Comparison of ENCODE assay signal across 18 cellular contexts in genomic region chr7:36149694-36150452, GRCh38. TPM values are rescaled to one million over a fixed set of nuclear protein-coding genes. Genes with fewer than 3 reads are reported as not detected.
DNase-seq lines count a peak whose midpoint lies in the region; ATAC-seq, FAIRE-seq and TF ChIP-seq lines count a peak whose summit lies in the region.
"Had no signal": no experiment of that assay in that cellular context is flagged by ENCODE, and none has a peak within 500 bp of the region (broad histone marks: within the 10 kb centered on the region; RNA-seq: fewer than 3 reads in every experiment).

No MANE protein-coding gene starts in this region.

- H3K9me2 ChIP-seq in Karpas-422 (replicated peaks; ENCODE audit: insufficient read depth, low read length): no peaks in the 10 kb centered on the region

- H3K4me1 ChIP-seq in left ventricle myocardium inferior: peaks cover 23% of the 10 kb centered on the region
- H3K4me1 ChIP-seq in heart right ventricle: peaks cover 0 to 27% (median 20%) of the 10 kb centered on the region in 9 donors
- H3K4me1 ChIP-seq in adrenal gland (replicated peaks in 1 of 2): peaks cover 9 to 16% of the 10 kb centered on the region in 2 donors
- H3K4me1 ChIP-seq in Karpas-422 (ENCODE audit: low read length): peaks cover 13% of the 10 kb centered on the region

- peaks cover 8% of the 10 kb centered on the region for H3K9me3 ChIP-seq in left ventricle myocardium inferior (replicated peaks)
- peaks cover 0 to 10% (median 0%) of the 10 kb centered on the region in 11 donors for H3K9me3 ChIP-seq in heart right ventricle
- no peaks in the 10 kb centered on the region for H3K9me3 ChIP-seq in adrenal gland (replicated peaks in 1 of 3)
- H3K9me3 ChIP-seq in Karpas-422 (ENCODE audit: low read length): peaks cover 7% of the 10 kb centered on the region
- H3K9me3 ChIP-seq: Caco-2 had no signal

- H3K36me3 ChIP-seq in left ventricle myocardium inferior (no peaks in the 10 kb centered on the region), heart right ventricle (no peaks in the 10 kb centered on the region), adrenal gland (replicated peaks in 1 of 2) (no peaks in the 10 kb centered on the region), Karpas-422 (ENCODE audit: insufficient read depth, low read length) (peaks cover under 1% of the 10 kb centered on the region; the same call in 1 of the 2 replicates)
- H3K36me3 ChIP-seq: BLaER1 had no signal

- TF ChIP-seq CTCF in left ventricle myocardium inferior (IDR thresholded peaks at IDR 0.05; ENCODE audit: borderline replicate concordance) (no peak), heart right ventricle (IDR thresholded peaks at IDR 0.05) (no peak), nephron (IDR thresholded peaks at IDR 0.05; ENCODE audit: unreplicated experiment in 3 of 3) (no peak), adrenal gland (IDR thresholded peaks at IDR 0.05) (no peak)

- no peaks in the 10 kb centered on the region for H3K9me3 Mint-ChIP-seq in nephron
- H3K9me3 Mint-ChIP-seq: CD8-positive, alpha-beta memory T cell had no signal

- peaks cover 19% of the 10 kb centered on the region for H3K4me1 Mint-ChIP-seq in nephron

- FAIRE-seq in urothelium cell line (lab: Jason Lieb, UNC): peak; percentile 96
- FAIRE-seq: GM18507 had no signal

- H3K79me2 ChIP-seq in Karpas-422 (ENCODE audit: low read length): peaks cover 18% of the 10 kb centered on the region

- H3K36me3 Mint-ChIP-seq in nephron (ENCODE audit: low read depth): no peaks in the 10 kb centered on the region

- H3K4me2 ChIP-seq in Karpas-422 (ENCODE audit: low read depth, low read length, poor library complexity, severe bottlenecking): no peak overlapping the region
- H3K4me2 ChIP-seq: BLaER1 had no signal

- no peak for TF ChIP-seq POLR2A in adrenal gland (IDR thresholded peaks at IDR 0.05)

- no peaks in the 10 kb centered on the region for H3K27me3 ChIP-seq in left ventricle myocardium inferior (ENCODE audit: low read depth)
- no peaks in the 10 kb centered on the region for H3K27me3 ChIP-seq in heart right ventricle
- no peaks in the 10 kb centered on the region for H3K27me3 ChIP-seq in adrenal gland
- H3K27me3 ChIP-seq in Karpas-422 (ENCODE audit: low read length): no peaks in the 10 kb centered on the region
- H3K27me3 ChIP-seq: BLaER1 had no signal

- H3K9ac ChIP-seq in Karpas-422 (ENCODE audit: low read length): no peak overlapping the region
- H3K9ac ChIP-seq: BLaER1 had no signal

- intact Hi-C loops in left ventricle myocardium inferior (cut with micrococcal nuclease): loop anchor here (10.0 kb wide), 1 partner anchor 145 kb away; no protein-coding TSS in a partner anchor
- intact Hi-C loops in heart right ventricle (cut with DNase I): loop anchor here in 6 of 10 donors (5.0 to 10.0 kb wide), 6 partner anchors 33 to 165 kb away; no protein-coding TSS in a partner anchor
- intact Hi-C loops in adrenal gland (cut with DNase I): no loop called here

- H3K4me3 Mint-ChIP-seq in nephron: peak overlapping the region in 2 of 3 experiments; percentile 9 to 10
- H3K4me3 Mint-ChIP-seq: H9 had no signal

- no peak for DNase-seq in left ventricle myocardium inferior
- no peak for DNase-seq in heart right ventricle
- peak; percentile 82 for DNase-seq in left lobe of liver (ENCODE audit: low spot score)
- DNase-seq in urothelium cell line (ENCODE audit: low spot score): no peak
- no peak for DNase-seq in adrenal gland
- DNase-seq in Karpas-422: no peak
- DNase-seq: 8988T; AML-193; Caco-2; CD8-positive, alpha-beta memory T cell; DND-41; GDM1; GOT3; H9 had no signal

- peaks cover 4% of the 10 kb centered on the region for H3K27me3 Mint-ChIP-seq in nephron (ENCODE audit: low read depth)

- no peak overlapping the region for H2AFZ ChIP-seq in Karpas-422 (ENCODE audit: low read length)

- H3K4me3 ChIP-seq in left ventricle myocardium inferior: no peak overlapping the region
- H3K4me3 ChIP-seq in heart right ventricle: no peak overlapping the region
- H3K4me3 ChIP-seq in adrenal gland: no peak overlapping the region
- no peak overlapping the region for H3K4me3 ChIP-seq in Karpas-422 (ENCODE audit: low read length)
- H3K4me3 ChIP-seq: BLaER1 had no signal

- H3K27ac ChIP-seq in left ventricle myocardium inferior (replicated peaks) (peak overlapping the region; percentile 19), heart right ventricle (no peak overlapping the region), adrenal gland (no peak overlapping the region), Karpas-422 (ENCODE audit: low read length) (no peak overlapping the region)
- H3K27ac ChIP-seq: BLaER1 had no signal

- 88% methylated on average over 8 of the region's 8 CpGs for WGBS in heart right ventricle, 2 donors
- 75 to 87% (median 81%) methylated on average over 7 to 8 of the region's 8 CpGs for WGBS in adrenal gland, 4 donors

- peak overlapping the region; percentile 33 to 84 (median 78) for H3K27ac Mint-ChIP-seq in nephron
- H3K27ac Mint-ChIP-seq: H9 had no signal

- peaks cover 1% of the 10 kb centered on the region; the same call in 1 of the 2 replicates for H4K20me1 ChIP-seq in Karpas-422 (ENCODE audit: insufficient read depth, low read depth, low read length)
- H4K20me1 ChIP-seq: BLaER1 had no signal

- no peak for ATAC-seq in heart right ventricle
- peak; percentile 3 for ATAC-seq in left lobe of liver
- no peak for ATAC-seq in GM19023 (IDR thresholded peaks at IDR 0.05; ENCODE audit: unreplicated experiment)

RNA-seq across cellular contexts. Expression of gene EEPD1, which starts 3.2 kb away (rescaled TPM):
- 7.1 TPM for total RNA-seq in left ventricle myocardium inferior
- 10 to 100 TPM in 2 of 10 donors, 1 to 10 TPM in 8; 6.1 to 14.7 (median 8.4) TPM for total RNA-seq in heart right ventricle
- polyA plus RNA-seq in heart right ventricle: 10 to 100 TPM in 1 of 2 donors, 1 to 10 TPM in 1; 6.7 to 15.2 TPM
- total RNA-seq in left lobe of liver: 10.3 TPM
- total RNA-seq in adrenal gland: 10 to 100 TPM in 3 of 8 donors, 1 to 10 TPM in 5; 7.4 to 14.5 (median 8.3) TPM
- 10 to 100 TPM; 10.1 to 29.0 (median 19.2) TPM for polyA plus RNA-seq in adrenal gland
- 28.8 and 63.5 TPM in 2 replicates for total RNA-seq in Karpas-422 (2014; rRNA removed; shearing (Covaris generic); ENCODE audit: low replicate concordance)

Comparison
In these comparisons a context has a peak if more than half of its experiments do, and no peak if none do; other contexts are left out.
1. intact Hi-C loops: an anchor here in left ventricle myocardium inferior (10.0 kb wide) and heart right ventricle (5.0 to 10.0 kb wide); none called in adrenal gland.